19 cellular contexts compared by ENCODE assay signal in genomic region chr5:920321-920720, GRCh38. TPM values are rescaled to one million over a fixed set of nuclear protein-coding genes. Genes with fewer than 3 reads are reported as not detected.
DNase-seq lines count a peak whose midpoint lies in the region; ATAC-seq and TF ChIP-seq lines count a peak whose summit lies in the region.
"Had no signal": no experiment of that assay in that cellular context is flagged by ENCODE, and none has a peak within 500 bp of the region (broad histone marks: within the 10 kb centered on the region; RNA-seq: fewer than 3 reads in every experiment).

No MANE protein-coding gene starts in this region.

- peaks cover 10% of the 10 kb centered on the region for H3K36me3 ChIP-seq in Panc1 (ENCODE audit: control insufficient read depth, insufficient read depth, low read length)
- H3K36me3 ChIP-seq in body of pancreas (replicated peaks in 1 of 2; ENCODE audit: insufficient read depth in 1 of 2, low read depth in 2 of 2): no peaks in the 10 kb centered on the region
- H3K36me3 ChIP-seq in mesendoderm (ENCODE audit: control insufficient read depth, insufficient read depth, low read length): no peaks in the 10 kb centered on the region

- no peak overlapping the region for H3K23ac ChIP-seq in mesendoderm (ENCODE audit: low read length)

- no peaks in the 10 kb centered on the region for H3K79me1 ChIP-seq in mesendoderm (ENCODE audit: low read length)

- H3K36me3 Mint-ChIP-seq in T-helper 17 cell (ENCODE audit: low read depth): no peaks in the 10 kb centered on the region
- H3K36me3 Mint-ChIP-seq: CD4-positive, alpha-beta memory T cell had no signal

- H3K56ac ChIP-seq in mesendoderm (ENCODE audit: low read length): no peak overlapping the region

- H3K4me3 ChIP-seq in Panc1 (ENCODE audit: low read depth in 2 of 2, low read length in 2 of 2) (no peak overlapping the region), body of pancreas (no peak overlapping the region), mesendoderm (ENCODE audit: low read length) (no peak overlapping the region)
- H3K4me3 ChIP-seq: A549, HAP-1 had no signal

- 41 to 47% methylated on average over 7 of the region's 7 CpGs for WGBS in body of pancreas, 2 donors
- WGBS in mesendoderm (ENCODE audit: extremely low coverage, insufficient coverage, low lambda C conversion rate): no CpG with 5 or more reads among the region's 7 CpGs

- H3K4me2 ChIP-seq in mesendoderm (ENCODE audit: low read length): no peak overlapping the region

- in situ Hi-C loops in Panc1 (cut with HindIII; ENCODE audit: low pct_unique_long_range_greater_than_20kb, low sequenced_read_pairs): no loop called here

- H3K9ac ChIP-seq in mesendoderm (ENCODE audit: low read length): no peak overlapping the region

- POLR2A ChIA-PET in Panc1 (lab: Charles Lee): no interaction called here

- TF ChIP-seq CTCF in Panc1 (IDR thresholded peaks at IDR 0.05) (no peak), body of pancreas (IDR thresholded peaks at IDR 0.05) (no peak)

- H3K79me2 ChIP-seq in mesendoderm (ENCODE audit: control insufficient read depth, insufficient read depth, low read length): no peaks in the 10 kb centered on the region

- H3K27ac ChIP-seq in Panc1 (ENCODE audit: low read length) (peak overlapping the region; percentile 58; the same call in 1 of the 2 replicates), body of pancreas (peak overlapping the region in 3 of 4 donors; percentile 37 to 69 (median 55)), mesendoderm (ENCODE audit: low read depth, low read length) (no peak overlapping the region)
- H3K27ac ChIP-seq: A549 had no signal

- no peak overlapping the region for H2BK120ac ChIP-seq in mesendoderm (ENCODE audit: low read depth, low read length)

- no peak overlapping the region for H4K5ac ChIP-seq in mesendoderm (ENCODE audit: low read length)

- CTCF ChIA-PET in Panc1 (lab: Charles Lee): interaction anchor here (0.9 kb wide), 1 partner anchor 90 kb away, joined by 5 read pairs; no protein-coding TSS in a partner anchor

- no peak overlapping the region for H4K8ac ChIP-seq in mesendoderm (ENCODE audit: low read depth, low read length)

- BruUV-seq in Panc1 (replicated peaks; lab: Mats Ljungman, UMichigan): no TSS peak

- no peak overlapping the region for H2BK15ac ChIP-seq in mesendoderm (replicated peaks; ENCODE audit: low read depth)

- no peak overlapping the region for H3K4ac ChIP-seq in mesendoderm (ENCODE audit: low read depth, low read length)

- H3K18ac ChIP-seq in mesendoderm (ENCODE audit: low read length): no peak overlapping the region

- peak in 1 of 3 donors; percentile 12 for TF ChIP-seq POLR2A in body of pancreas (IDR thresholded peaks at IDR 0.05)

- DNase-seq in Panc1 (ENCODE audit: low read depth, low spot score) (no peak), T-helper 17 cell (no peak), body of pancreas (peak in 2 of 4 donors; percentile 34 to 49), mesendoderm (peak; percentile 58), NK-92 (lab: John Stamatoyannopoulos, UW; ENCODE audit: unreplicated experiment) (no peak), AG08395 (ENCODE audit: low spot score) (no peak)
- DNase-seq: 8988T; ACHN; C1 segment of cervical spinal cord; CD4-positive, alpha-beta memory T cell; COR-L47; DMS153; DND-41; GOT3; HFFc6 had no signal

- H2AK5ac ChIP-seq in mesendoderm (ENCODE audit: low read length): no peak overlapping the region

- H3K4me1 ChIP-seq in Panc1 (ENCODE audit: control insufficient read depth, insufficient read depth, low read length) (peaks cover 20% of the 10 kb centered on the region), body of pancreas (peaks cover 36% of the 10 kb centered on the region), mesendoderm (ENCODE audit: control insufficient read depth, low read depth, low read length) (peaks cover 6% of the 10 kb centered on the region)

- peaks cover 18% of the 10 kb centered on the region for H3K27me3 Mint-ChIP-seq in T-helper 17 cell

- H3K27me3 ChIP-seq in Panc1 (ENCODE audit: control insufficient read depth, insufficient read depth, low read length) (no peaks in the 10 kb centered on the region), body of pancreas (no peaks in the 10 kb centered on the region), mesendoderm (ENCODE audit: insufficient read depth, low read length, poor library complexity) (no peaks in the 10 kb centered on the region)

- no peak overlapping the region for H2BK5ac ChIP-seq in mesendoderm (ENCODE audit: low read length)

- H3K4me1 Mint-ChIP-seq in T-helper 17 cell: peaks cover 9% of the 10 kb centered on the region
- H3K4me1 Mint-ChIP-seq: CD4-positive, alpha-beta memory T cell had no signal

- H3K27ac Mint-ChIP-seq in T-helper 17 cell: peak overlapping the region; percentile 8
- H3K27ac Mint-ChIP-seq: HFFc6 had no signal

- H3K9me3 ChIP-seq in Panc1 (ENCODE audit: control insufficient read depth, insufficient read depth, low read depth, low read length) (no peaks in the 10 kb centered on the region), T-helper 17 cell (ENCODE audit: control insufficient read depth, low read length, poor library complexity, severe bottlenecking) (no peaks in the 10 kb centered on the region), body of pancreas (no peaks in the 10 kb centered on the region)
- H3K9me3 ChIP-seq: A549, HAP-1 had no signal

- no peak overlapping the region for H3K4me3 Mint-ChIP-seq in T-helper 17 cell
- H3K4me3 Mint-ChIP-seq: CD4-positive, alpha-beta memory T cell; HFFc6 had no signal

- intact Hi-C loops in Panc1 (cut with micrococcal nuclease; ENCODE audit: unreplicated experiment): loop anchor here (5.0 kb wide), 1 partner anchor 92 kb away; no protein-coding TSS in a partner anchor
- intact Hi-C loops in body of pancreas (cut with DNase I): no loop called here

- ATAC-seq in Panc1 (no peak), T-helper 17 cell (no peak), body of pancreas (peak; percentile 52), HG02884 (IDR thresholded peaks at IDR 0.05; ENCODE audit: unreplicated experiment) (no peak), HG02970 (IDR thresholded peaks at IDR 0.05; ENCODE audit: low FRiP score, unreplicated experiment) (no peak)
- ATAC-seq: A549 had no signal

RNA-seq across cellular contexts. Expression of gene TRIP13, which starts 27.6 kb away (rescaled TPM):
- total RNA-seq in Panc1 (2021; ENCODE audit: unreplicated experiment) (45.9 TPM), T-helper 17 cell (1 to 10 TPM; 1.0 to 2.6 TPM), body of pancreas (1 to 10 TPM; 1.3 TPM)
- 22.9 TPM for polyA plus RNA-seq in Panc1 (2012; ENCODE audit: insufficient read length)
- 48.7 TPM for polyA plus RNA-seq in mesendoderm (2013, experiment 1 of 2)
- polyA plus RNA-seq in mesendoderm (2013, experiment 2 of 2): 50.9 TPM

RNA-seq across cellular contexts. Expression of gene BRD9, which starts 27.7 kb away (rescaled TPM):
- 64.3 TPM for total RNA-seq in Panc1 (2021; ENCODE audit: unreplicated experiment)
- polyA plus RNA-seq in Panc1 (2012; ENCODE audit: insufficient read length): 61.7 TPM
- total RNA-seq in T-helper 17 cell: 100 to 1,000 TPM; 179 to 200 TPM
- 10 to 100 TPM; 18.9 to 47.1 TPM for total RNA-seq in body of pancreas
- polyA plus RNA-seq in mesendoderm (2013, experiment 1 of 2): 36.9 TPM
- 36.8 TPM for polyA plus RNA-seq in mesendoderm (2013, experiment 2 of 2)

Comparison
In these comparisons a context has a peak if more than half of its experiments do, and no peak if none do; other contexts are left out.
1. RNA of gene TRIP13, which starts 27.6 kb away (total RNA-seq): 45.9 TPM in Panc1 (single experiment); 1.0 to 2.6 TPM in T-helper 17 cell and 1.3 TPM in body of pancreas; every median in the first group is over 10 times any median in the second.